Comparison of ENCODE assay signal across 9 cellular contexts in genomic region chr5:42767491-42768105, GRCh38. TPM values are rescaled to one million over a fixed set of nuclear protein-coding genes. Genes with fewer than 3 reads are reported as not detected.
DNase-seq lines count a peak whose midpoint lies in the region; ATAC-seq and TF ChIP-seq lines count a peak whose summit lies in the region.
"Had no signal": no experiment of that assay in that cellular context is flagged by ENCODE, and none has a peak within 500 bp of the region (broad histone marks: within the 10 kb centered on the region; RNA-seq: fewer than 3 reads in every experiment).

No MANE protein-coding gene starts in this region.

- ATAC-seq in GM23338 (no peak), HG02588 (IDR thresholded peaks at IDR 0.05; ENCODE audit: unreplicated experiment) (no peak), GM21526 (IDR thresholded peaks at IDR 0.05; ENCODE audit: low FRiP score, unreplicated experiment) (no peak)
- ATAC-seq in effector memory CD8-positive, alpha-beta T cell (replicated peaks), result peak; percentile 43
- ATAC-seq in activated CD4-positive, CD25-positive, alpha-beta regulatory T cell treated with anti-CD3 and anti-CD28 coated beads, Interleukin-2, amount 50 U/mL, for 24 hours, result no peak

- H3K27ac Mint-ChIP-seq in GM23338, result no peak overlapping the region
- peak overlapping the region in 1 of 2 donors; percentile 27 for H3K27ac Mint-ChIP-seq in effector memory CD8-positive, alpha-beta T cell
- no peak overlapping the region for H3K27ac Mint-ChIP-seq in nephron
- H3K27ac Mint-ChIP-seq: memory B cell had no signal

- no peaks in the 10 kb centered on the region for H3K27me3 ChIP-seq in GM23338 (ENCODE audit: insufficient read depth)

- no peaks in the 10 kb centered on the region for H3K9me2 ChIP-seq in GM23338 (ENCODE audit: insufficient read depth)

- no peaks in the 10 kb centered on the region for H3K4me1 ChIP-seq in GM23338 (ENCODE audit: insufficient read depth)

- H3K36me3 Mint-ChIP-seq in GM23338 (ENCODE audit: low read depth), result peaks cover 31% of the 10 kb centered on the region; the same call in 2 of the 3 replicates
- peaks cover 6% of the 10 kb centered on the region for H3K36me3 Mint-ChIP-seq in effector memory CD8-positive, alpha-beta T cell (ENCODE audit: insufficient read depth)
- H3K36me3 Mint-ChIP-seq in nephron (ENCODE audit: low read depth), result no peaks in the 10 kb centered on the region

- H3K27me3 Mint-ChIP-seq in GM23338 (ENCODE audit: insufficient read depth, low read depth, poor library complexity), result no peaks in the 10 kb centered on the region
- peaks cover 10 to 26% of the 10 kb centered on the region in 2 donors for H3K27me3 Mint-ChIP-seq in effector memory CD8-positive, alpha-beta T cell
- no peaks in the 10 kb centered on the region for H3K27me3 Mint-ChIP-seq in nephron (ENCODE audit: low read depth)

- H3K4me3 ChIP-seq in GM23338, result no peak overlapping the region

- peak; percentile 26 for DNase-seq in D341Med (ENCODE audit: low spot score)
- DNase-seq in GM23338 (ENCODE audit: low spot score), result peak; percentile 52
- peak; percentile 75 for DNase-seq in NCI-H748 (lab: John Stamatoyannopoulos, UW; ENCODE audit: unreplicated experiment)
- peak in 1 of 3 experiments; percentile 8 for DNase-seq in effector memory CD8-positive, alpha-beta T cell

- H3K4me3 Mint-ChIP-seq in GM23338, result no peak overlapping the region
- H3K4me3 Mint-ChIP-seq in effector memory CD8-positive, alpha-beta T cell, result no peak overlapping the region
- no peak overlapping the region for H3K4me3 Mint-ChIP-seq in nephron
- H3K4me3 Mint-ChIP-seq: memory B cell had no signal

- no peak overlapping the region for H3K27ac ChIP-seq in GM23338 (ENCODE audit: low read depth)

- H3K4me2 ChIP-seq in GM23338, result no peak overlapping the region

- H3K4me1 Mint-ChIP-seq in GM23338 (no peaks in the 10 kb centered on the region), nephron (no peaks in the 10 kb centered on the region)
- no peaks in the 10 kb centered on the region for H3K4me1 Mint-ChIP-seq in effector memory CD8-positive, alpha-beta T cell (ENCODE audit: low read depth in 2 of 2)
- H3K4me1 Mint-ChIP-seq: memory B cell had no signal

- TF ChIP-seq CTCF in GM23338 (conservative IDR thresholded peaks at IDR 0.05; ENCODE audit: low read depth in 2 of 2) (peak; percentile 50 to 67; a peak in 3 of 4 replicates), nephron (IDR thresholded peaks at IDR 0.05; ENCODE audit: unreplicated experiment in 3 of 3) (peak; percentile 52 to 76 (median 59))

- H3K36me3 ChIP-seq in GM23338 (ENCODE audit: insufficient read depth), result no peaks in the 10 kb centered on the region

- H4K20me1 ChIP-seq in GM23338 (replicated peaks; ENCODE audit: insufficient read depth), result no peaks in the 10 kb centered on the region

- no peak overlapping the region for H2AFZ ChIP-seq in GM23338

- H3K79me2 ChIP-seq in GM23338 (replicated peaks; ENCODE audit: insufficient read depth), result no peaks in the 10 kb centered on the region

- H3F3A ChIP-seq in GM23338 (replicated peaks; ENCODE audit: low read depth), result no peaks in the 10 kb centered on the region

- H3K9me3 Mint-ChIP-seq in GM23338 (no peaks in the 10 kb centered on the region), nephron (no peaks in the 10 kb centered on the region)
- H3K9me3 Mint-ChIP-seq in effector memory CD8-positive, alpha-beta T cell, result no peaks in the 10 kb centered on the region

TF ChIP-seq in GM23338, 12 proteins besides CTCF, POLR2A, EP300 and RAD21 (continues in another document):
- TF ChIP-seq, protein P1, sequence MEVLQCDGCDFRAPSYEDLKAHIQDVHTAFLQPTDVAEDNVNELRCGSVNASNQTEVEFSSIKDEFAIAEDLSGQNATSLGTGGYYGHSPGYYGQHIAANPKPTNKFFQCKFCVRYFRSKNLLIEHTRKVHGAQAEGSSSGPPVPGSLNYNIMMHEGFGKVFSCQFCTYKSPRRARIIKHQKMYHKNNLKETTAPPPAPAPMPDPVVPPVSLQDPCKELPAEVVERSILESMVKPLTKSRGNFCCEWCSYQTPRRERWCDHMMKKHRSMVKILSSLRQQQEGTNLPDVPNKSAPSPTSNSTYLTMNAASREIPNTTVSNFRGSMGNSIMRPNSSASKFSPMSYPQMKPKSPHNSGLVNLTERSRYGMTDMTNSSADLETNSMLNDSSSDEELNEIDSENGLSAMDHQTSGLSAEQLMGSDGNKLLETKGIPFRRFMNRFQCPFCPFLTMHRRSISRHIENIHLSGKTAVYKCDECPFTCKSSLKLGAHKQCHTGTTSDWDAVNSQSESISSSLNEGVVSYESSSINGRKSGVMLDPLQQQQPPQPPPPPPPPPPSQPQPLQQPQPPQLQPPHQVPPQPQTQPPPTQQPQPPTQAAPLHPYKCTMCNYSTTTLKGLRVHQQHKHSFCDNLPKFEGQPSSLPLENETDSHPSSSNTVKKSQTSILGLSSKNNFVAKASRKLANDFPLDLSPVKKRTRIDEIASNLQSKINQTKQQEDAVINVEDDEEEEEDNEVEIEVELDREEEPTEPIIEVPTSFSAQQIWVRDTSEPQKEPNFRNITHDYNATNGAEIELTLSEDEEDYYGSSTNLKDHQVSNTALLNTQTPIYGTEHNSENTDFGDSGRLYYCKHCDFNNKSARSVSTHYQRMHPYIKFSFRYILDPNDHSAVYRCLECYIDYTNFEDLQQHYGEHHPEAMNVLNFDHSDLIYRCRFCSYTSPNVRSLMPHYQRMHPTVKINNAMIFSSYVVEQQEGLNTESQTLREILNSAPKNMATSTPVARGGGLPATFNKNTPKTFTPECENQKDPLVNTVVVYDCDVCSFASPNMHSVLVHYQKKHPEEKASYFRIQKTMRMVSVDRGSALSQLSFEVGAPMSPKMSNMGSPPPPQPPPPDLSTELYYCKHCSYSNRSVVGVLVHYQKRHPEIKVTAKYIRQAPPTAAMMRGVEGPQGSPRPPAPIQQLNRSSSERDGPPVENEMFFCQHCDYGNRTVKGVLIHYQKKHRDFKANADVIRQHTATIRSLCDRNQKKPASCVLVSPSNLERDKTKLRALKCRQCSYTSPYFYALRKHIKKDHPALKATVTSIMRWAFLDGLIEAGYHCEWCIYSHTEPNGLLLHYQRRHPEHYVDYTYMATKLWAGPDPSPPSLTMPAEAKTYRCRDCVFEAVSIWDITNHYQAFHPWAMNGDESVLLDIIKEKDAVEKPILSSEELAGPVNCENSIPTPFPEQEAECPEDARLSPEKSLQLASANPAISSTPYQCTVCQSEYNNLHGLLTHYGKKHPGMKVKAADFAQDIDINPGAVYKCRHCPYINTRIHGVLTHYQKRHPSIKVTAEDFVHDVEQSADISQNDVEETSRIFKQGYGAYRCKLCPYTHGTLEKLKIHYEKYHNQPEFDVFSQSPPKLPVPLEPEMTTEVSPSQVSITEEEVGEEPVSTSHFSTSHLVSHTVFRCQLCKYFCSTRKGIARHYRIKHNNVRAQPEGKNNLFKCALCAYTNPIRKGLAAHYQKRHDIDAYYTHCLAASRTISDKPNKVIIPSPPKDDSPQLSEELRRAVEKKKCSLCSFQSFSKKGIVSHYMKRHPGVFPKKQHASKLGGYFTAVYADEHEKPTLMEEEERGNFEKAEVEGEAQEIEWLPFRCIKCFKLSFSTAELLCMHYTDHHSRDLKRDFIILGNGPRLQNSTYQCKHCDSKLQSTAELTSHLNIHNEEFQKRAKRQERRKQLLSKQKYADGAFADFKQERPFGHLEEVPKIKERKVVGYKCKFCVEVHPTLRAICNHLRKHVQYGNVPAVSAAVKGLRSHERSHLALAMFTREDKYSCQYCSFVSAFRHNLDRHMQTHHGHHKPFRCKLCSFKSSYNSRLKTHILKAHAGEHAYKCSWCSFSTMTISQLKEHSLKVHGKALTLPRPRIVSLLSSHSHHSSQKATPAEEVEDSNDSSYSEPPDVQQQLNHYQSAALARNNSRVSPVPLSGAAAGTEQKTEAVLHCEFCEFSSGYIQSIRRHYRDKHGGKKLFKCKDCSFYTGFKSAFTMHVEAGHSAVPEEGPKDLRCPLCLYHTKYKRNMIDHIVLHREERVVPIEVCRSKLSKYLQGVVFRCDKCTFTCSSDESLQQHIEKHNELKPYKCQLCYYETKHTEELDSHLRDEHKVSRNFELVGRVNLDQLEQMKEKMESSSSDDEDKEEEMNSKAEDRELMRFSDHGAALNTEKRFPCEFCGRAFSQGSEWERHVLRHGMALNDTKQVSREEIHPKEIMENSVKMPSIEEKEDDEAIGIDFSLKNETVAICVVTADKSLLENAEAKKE (CRISPR knock-in tag; IDR thresholded peaks at IDR 0.05), result no peak
- TF ChIP-seq STAT1 (IDR thresholded peaks at IDR 0.05; ENCODE audit: unreplicated experiment) (no peak), EZH2phosphoT487 (IDR thresholded peaks at IDR 0.05; ENCODE audit: unreplicated experiment) (no peak), REST (IDR thresholded peaks at IDR 0.05; ENCODE audit: unreplicated experiment) (no peak), ZNF331 (CRISPR knock-in tag; IDR thresholded peaks at IDR 0.05; ENCODE audit: low read depth) (no peak)

RNA-seq across cellular contexts. Expression of gene CCDC152, which starts 11.0 kb away (rescaled TPM):
- total RNA-seq in GM23338 (2014; rRNA removed; shearing (Covaris generic)), result 13.9 and 16.2 TPM in 2 replicates
- 75.9 and 76.8 TPM in 2 replicates for polyA plus RNA-seq in GM23338 (2016; fragmentation: Nextera tagmentation; extraction: Ambion mirVana)

RNA-seq across cellular contexts. Expression of gene SELENOP, which starts 44.1 kb away (rescaled TPM):
- total RNA-seq in GM23338 (2014; rRNA removed; shearing (Covaris generic)), result 11.0 and 12.7 TPM in 2 replicates
- polyA plus RNA-seq in GM23338 (2016; fragmentation: Nextera tagmentation; extraction: Ambion mirVana), result 11.3 and 12.3 TPM in 2 replicates
